ENCODE assay signal across 2 cellular contexts in the genomic region with DNA sequence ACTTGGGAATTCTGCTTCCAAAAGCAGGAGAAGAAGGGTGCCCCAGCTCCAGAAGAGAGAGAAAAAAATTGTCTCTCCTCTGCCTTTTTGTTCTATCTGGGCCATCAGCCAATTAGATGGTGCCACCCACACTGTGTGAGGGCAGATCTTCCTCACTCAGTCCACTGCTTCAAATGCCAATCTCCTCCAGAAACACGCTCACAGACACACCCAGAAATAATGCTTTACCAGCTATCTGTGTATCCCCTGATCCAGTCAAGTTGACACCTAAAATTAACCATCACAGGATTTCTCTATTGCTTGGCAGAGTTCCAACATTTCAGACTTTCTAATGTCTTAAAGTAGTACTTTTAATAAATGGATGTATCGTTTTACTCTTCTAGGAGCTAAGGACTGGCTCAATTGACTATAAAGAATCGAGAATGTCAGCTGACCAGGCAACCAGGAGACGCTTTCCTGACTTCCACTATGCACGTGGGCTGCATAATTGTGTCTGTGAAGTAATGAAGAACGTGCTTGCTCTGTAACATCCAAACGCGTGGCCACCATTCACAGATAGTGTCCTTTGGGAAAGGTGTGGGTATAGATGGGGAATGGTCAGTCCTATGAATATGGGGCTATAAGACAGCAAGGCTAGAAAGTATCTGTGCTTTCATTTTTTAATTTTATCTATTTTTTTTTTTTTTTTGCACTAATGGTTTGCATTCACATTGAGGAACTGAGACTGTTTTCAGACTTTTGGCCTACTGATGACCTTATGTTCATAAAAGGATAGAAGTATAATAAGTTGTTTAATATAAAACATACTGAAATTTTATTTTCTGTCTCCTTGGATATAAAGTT.
TF ChIP-seq lines count a peak whose summit lies in the region.

No MANE protein-coding gene starts in this region.

TF ChIP-seq in HepG2, 621 proteins besides CTCF, POLR2A, EP300 and RAD21 (continues in another document):
- TF ChIP-seq CEBPG (CRISPR knock-in tag; IDR thresholded peaks at IDR 0.05), result no peak
- no peak for TF ChIP-seq CENPT (CRISPR knock-in tag; IDR thresholded peaks at IDR 0.05; ENCODE audit: low read depth)
- TF ChIP-seq SAP130 (CRISPR knock-in tag; IDR thresholded peaks at IDR 0.05; ENCODE audit: low read depth), result no peak
- TF ChIP-seq, protein P1, sequence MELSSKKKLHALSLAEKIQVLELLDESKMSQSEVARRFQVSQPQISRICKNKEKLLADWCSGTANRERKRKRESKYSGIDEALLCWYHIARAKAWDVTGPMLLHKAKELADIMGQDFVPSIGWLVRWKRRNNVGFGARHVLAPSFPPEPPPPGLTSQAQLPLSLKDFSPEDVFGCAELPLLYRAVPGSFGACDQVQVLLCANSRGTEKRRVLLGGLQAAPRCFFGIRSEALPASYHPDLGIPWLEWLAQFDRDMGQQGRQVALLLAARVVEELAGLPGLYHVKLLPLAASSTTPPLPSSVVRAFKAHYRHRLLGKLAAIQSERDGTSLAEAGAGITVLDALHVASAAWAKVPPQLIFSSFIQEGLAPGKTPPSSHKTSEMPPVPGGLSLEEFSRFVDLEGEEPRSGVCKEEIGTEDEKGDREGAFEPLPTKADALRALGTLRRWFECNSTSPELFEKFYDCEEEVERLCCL (CRISPR knock-in tag; IDR thresholded peaks at IDR 0.05; ENCODE audit: borderline replicate concordance), result no peak
- TF ChIP-seq ZNF367 (CRISPR knock-in tag; IDR thresholded peaks at IDR 0.05; ENCODE audit: borderline replicate concordance), result no peak
- no peak for TF ChIP-seq ASH2L (IDR thresholded peaks at IDR 0.05; ENCODE audit: insufficient read length, low read depth, low read length)
- no peak for TF ChIP-seq FOSL2 (CRISPR knock-in tag; IDR thresholded peaks at IDR 0.05)
- TF ChIP-seq NR2F6 (IDR thresholded peaks at IDR 0.05), result no peak
- no peak for TF ChIP-seq NR2F6 (CRISPR knock-in tag; IDR thresholded peaks at IDR 0.05)
- TF ChIP-seq ZFYVE20 (CRISPR knock-in tag; IDR thresholded peaks at IDR 0.05; ENCODE audit: borderline replicate concordance, low read depth), result no peak
- TF ChIP-seq ZNF232 (CRISPR knock-in tag; IDR thresholded peaks at IDR 0.05; ENCODE audit: borderline replicate concordance), result no peak
- TF ChIP-seq, protein P2, sequence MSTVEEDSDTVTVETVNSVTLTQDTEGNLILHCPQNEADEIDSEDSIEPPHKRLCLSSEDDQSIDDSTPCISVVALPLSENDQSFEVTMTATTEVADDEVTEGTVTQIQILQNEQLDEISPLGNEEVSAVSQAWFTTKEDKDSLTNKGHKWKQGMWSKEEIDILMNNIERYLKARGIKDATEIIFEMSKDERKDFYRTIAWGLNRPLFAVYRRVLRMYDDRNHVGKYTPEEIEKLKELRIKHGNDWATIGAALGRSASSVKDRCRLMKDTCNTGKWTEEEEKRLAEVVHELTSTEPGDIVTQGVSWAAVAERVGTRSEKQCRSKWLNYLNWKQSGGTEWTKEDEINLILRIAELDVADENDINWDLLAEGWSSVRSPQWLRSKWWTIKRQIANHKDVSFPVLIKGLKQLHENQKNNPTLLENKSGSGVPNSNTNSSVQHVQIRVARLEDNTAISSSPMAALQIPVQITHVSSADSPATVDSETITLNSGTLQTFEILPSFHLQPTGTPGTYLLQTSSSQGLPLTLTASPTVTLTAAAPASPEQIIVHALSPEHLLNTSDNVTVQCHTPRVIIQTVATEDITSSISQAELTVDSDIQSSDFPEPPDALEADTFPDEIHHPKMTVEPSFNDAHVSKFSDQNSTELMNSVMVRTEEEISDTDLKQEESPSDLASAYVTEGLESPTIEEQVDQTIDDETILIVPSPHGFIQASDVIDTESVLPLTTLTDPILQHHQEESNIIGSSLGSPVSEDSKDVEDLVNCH (CRISPR knock-in tag; IDR thresholded peaks at IDR 0.05), result no peak
- TF ChIP-seq, protein P3, sequence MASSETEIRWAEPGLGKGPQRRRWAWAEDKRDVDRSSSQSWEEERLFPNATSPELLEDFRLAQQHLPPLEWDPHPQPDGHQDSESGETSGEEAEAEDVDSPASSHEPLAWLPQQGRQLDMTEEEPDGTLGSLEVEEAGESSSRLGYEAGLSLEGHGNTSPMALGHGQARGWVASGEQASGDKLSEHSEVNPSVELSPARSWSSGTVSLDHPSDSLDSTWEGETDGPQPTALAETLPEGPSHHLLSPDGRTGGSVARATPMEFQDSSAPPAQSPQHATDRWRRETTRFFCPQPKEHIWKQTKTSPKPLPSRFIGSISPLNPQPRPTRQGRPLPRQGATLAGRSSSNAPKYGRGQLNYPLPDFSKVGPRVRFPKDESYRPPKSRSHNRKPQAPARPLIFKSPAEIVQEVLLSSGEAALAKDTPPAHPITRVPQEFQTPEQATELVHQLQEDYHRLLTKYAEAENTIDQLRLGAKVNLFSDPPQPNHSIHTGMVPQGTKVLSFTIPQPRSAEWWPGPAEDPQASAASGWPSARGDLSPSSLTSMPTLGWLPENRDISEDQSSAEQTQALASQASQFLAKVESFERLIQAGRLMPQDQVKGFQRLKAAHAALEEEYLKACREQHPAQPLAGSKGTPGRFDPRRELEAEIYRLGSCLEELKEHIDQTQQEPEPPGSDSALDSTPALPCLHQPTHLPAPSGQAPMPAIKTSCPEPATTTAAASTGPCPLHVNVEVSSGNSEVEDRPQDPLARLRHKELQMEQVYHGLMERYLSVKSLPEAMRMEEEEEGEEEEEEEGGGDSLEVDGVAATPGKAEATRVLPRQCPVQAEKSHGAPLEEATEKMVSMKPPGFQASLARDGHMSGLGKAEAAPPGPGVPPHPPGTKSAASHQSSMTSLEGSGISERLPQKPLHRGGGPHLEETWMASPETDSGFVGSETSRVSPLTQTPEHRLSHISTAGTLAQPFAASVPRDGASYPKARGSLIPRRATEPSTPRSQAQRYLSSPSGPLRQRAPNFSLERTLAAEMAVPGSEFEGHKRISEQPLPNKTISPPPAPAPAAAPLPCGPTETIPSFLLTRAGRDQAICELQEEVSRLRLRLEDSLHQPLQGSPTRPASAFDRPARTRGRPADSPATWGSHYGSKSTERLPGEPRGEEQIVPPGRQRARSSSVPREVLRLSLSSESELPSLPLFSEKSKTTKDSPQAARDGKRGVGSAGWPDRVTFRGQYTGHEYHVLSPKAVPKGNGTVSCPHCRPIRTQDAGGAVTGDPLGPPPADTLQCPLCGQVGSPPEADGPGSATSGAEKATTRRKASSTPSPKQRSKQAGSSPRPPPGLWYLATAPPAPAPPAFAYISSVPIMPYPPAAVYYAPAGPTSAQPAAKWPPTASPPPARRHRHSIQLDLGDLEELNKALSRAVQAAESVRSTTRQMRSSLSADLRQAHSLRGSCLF (CRISPR knock-in tag; IDR thresholded peaks at IDR 0.05; ENCODE audit: borderline replicate concordance), result no peak
- TF ChIP-seq, protein P4, sequence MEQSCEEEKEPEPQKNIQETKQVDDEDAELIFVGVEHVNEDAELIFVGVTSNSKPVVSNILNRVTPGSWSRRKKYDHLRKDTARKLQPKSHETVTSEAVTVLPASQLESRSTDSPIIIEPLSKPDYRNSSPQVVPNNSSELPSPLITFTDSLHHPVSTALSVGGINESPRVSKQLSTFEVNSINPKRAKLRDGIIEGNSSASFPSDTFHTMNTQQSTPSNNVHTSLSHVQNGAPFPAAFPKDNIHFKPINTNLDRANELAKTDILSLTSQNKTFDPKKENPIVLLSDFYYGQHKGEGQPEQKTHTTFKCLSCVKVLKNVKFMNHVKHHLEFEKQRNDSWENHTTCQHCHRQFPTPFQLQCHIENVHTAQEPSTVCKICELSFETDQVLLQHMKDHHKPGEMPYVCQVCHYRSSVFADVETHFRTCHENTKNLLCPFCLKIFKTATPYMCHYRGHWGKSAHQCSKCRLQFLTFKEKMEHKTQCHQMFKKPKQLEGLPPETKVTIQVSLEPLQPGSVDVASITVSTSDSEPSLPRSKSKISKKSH (CRISPR knock-in tag; IDR thresholded peaks at IDR 0.05; ENCODE audit: borderline replicate concordance), result no peak
- no peak for TF ChIP-seq CHCHD3 (CRISPR knock-in tag; IDR thresholded peaks at IDR 0.05)
- no peak for TF ChIP-seq HNF4A (CRISPR knock-in tag; IDR thresholded peaks at IDR 0.05)

TF ChIP-seq in GM12878, 131 proteins besides CTCF, POLR2A, EP300 and RAD21 (continues in another document):
- TF ChIP-seq, protein P5, sequence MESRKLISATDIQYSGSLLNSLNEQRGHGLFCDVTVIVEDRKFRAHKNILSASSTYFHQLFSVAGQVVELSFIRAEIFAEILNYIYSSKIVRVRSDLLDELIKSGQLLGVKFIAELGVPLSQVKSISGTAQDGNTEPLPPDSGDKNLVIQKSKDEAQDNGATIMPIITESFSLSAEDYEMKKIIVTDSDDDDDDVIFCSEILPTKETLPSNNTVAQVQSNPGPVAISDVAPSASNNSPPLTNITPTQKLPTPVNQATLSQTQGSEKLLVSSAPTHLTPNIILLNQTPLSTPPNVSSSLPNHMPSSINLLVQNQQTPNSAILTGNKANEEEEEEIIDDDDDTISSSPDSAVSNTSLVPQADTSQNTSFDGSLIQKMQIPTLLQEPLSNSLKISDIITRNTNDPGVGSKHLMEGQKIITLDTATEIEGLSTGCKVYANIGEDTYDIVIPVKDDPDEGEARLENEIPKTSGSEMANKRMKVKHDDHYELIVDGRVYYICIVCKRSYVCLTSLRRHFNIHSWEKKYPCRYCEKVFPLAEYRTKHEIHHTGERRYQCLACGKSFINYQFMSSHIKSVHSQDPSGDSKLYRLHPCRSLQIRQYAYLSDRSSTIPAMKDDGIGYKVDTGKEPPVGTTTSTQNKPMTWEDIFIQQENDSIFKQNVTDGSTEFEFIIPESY (IDR thresholded peaks at IDR 0.05), result no peak
- TF ChIP-seq ZNF217 (IDR thresholded peaks at IDR 0.05) (no peak), ATF7 (IDR thresholded peaks at IDR 0.05; ENCODE audit: low read depth) (peak; percentile 43; the same call in 1 of the 2 replicates), RFX5 (IDR thresholded peaks at IDR 0.05; ENCODE audit: low read depth, low read length) (no peak), SPI1 (IDR thresholded peaks at IDR 0.05; ENCODE audit: borderline replicate concordance, insufficient read depth, low read depth, low read length) (peak; percentile 62), ZNF384 (IDR thresholded peaks at IDR 0.05; ENCODE audit: borderline replicate concordance, low read depth, low read length) (peak; percentile 80), BHLHE40 (IDR thresholded peaks at IDR 0.05; ENCODE audit: borderline replicate concordance in 1 of 2, low read depth in 2 of 2, low read length in 1 of 2) (peak in 1 of 2 experiments; percentile 59; a peak in 1 of 4 replicates)
- TF ChIP-seq, protein P6, sequence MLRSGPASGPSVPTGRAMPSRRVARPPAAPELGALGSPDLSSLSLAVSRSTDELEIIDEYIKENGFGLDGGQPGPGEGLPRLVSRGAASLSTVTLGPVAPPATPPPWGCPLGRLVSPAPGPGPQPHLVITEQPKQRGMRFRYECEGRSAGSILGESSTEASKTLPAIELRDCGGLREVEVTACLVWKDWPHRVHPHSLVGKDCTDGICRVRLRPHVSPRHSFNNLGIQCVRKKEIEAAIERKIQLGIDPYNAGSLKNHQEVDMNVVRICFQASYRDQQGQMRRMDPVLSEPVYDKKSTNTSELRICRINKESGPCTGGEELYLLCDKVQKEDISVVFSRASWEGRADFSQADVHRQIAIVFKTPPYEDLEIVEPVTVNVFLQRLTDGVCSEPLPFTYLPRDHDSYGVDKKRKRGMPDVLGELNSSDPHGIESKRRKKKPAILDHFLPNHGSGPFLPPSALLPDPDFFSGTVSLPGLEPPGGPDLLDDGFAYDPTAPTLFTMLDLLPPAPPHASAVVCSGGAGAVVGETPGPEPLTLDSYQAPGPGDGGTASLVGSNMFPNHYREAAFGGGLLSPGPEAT (IDR thresholded peaks at IDR 0.05; ENCODE audit: low read depth), result no peak
- TF ChIP-seq, protein P7, sequence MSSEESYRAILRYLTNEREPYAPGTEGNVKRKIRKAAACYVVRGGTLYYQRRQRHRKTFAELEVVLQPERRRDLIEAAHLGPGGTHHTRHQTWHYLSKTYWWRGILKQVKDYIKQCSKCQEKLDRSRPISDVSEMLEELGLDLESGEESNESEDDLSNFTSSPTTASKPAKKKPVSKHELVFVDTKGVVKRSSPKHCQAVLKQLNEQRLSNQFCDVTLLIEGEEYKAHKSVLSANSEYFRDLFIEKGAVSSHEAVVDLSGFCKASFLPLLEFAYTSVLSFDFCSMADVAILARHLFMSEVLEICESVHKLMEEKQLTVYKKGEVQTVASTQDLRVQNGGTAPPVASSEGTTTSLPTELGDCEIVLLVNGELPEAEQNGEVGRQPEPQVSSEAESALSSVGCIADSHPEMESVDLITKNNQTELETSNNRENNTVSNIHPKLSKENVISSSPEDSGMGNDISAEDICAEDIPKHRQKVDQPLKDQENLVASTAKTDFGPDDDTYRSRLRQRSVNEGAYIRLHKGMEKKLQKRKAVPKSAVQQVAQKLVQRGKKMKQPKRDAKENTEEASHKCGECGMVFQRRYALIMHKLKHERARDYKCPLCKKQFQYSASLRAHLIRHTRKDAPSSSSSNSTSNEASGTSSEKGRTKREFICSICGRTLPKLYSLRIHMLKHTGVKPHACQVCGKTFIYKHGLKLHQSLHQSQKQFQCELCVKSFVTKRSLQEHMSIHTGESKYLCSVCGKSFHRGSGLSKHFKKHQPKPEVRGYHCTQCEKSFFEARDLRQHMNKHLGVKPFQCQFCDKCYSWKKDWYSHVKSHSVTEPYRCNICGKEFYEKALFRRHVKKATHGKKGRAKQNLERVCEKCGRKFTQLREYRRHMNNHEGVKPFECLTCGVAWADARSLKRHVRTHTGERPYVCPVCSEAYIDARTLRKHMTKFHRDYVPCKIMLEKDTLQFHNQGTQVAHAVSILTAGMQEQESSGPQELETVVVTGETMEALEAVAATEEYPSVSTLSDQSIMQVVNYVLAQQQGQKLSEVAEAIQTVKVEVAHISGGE (CRISPR knock-in tag; IDR thresholded peaks at IDR 0.05), result no peak
- TF ChIP-seq, protein P8, sequence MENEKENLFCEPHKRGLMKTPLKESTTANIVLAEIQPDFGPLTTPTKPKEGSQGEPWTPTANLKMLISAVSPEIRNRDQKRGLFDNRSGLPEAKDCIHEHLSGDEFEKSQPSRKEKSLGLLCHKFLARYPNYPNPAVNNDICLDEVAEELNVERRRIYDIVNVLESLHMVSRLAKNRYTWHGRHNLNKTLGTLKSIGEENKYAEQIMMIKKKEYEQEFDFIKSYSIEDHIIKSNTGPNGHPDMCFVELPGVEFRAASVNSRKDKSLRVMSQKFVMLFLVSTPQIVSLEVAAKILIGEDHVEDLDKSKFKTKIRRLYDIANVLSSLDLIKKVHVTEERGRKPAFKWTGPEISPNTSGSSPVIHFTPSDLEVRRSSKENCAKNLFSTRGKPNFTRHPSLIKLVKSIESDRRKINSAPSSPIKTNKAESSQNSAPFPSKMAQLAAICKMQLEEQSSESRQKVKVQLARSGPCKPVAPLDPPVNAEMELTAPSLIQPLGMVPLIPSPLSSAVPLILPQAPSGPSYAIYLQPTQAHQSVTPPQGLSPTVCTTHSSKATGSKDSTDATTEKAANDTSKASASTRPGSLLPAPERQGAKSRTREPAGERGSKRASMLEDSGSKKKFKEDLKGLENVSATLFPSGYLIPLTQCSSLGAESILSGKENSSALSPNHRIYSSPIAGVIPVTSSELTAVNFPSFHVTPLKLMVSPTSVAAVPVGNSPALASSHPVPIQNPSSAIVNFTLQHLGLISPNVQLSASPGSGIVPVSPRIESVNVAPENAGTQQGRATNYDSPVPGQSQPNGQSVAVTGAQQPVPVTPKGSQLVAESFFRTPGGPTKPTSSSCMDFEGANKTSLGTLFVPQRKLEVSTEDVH (IDR thresholded peaks at IDR 0.05; ENCODE audit: low read depth, partially characterized antibody), result no peak
